In genomic region chr2:191618046-191618788, GRCh38 we compare ENCODE assay signal across 10 cellular contexts. TPM values are rescaled to one million over a fixed set of nuclear protein-coding genes. Genes with fewer than 3 reads are reported as not detected.
A peak's percentile ranks its signal among the peaks of the same experiment; 100 is the strongest.
DNase-seq lines count a peak whose midpoint lies in the region; ATAC-seq and TF ChIP-seq lines count a peak whose summit lies in the region.
"Had no signal": no experiment of that assay in that cellular context is flagged by ENCODE, and none has a peak within 500 bp of the region (broad histone marks: within the 10 kb centered on the region; RNA-seq: fewer than 3 reads in every experiment).

No MANE protein-coding gene starts in this region.

- H3K27ac Mint-ChIP-seq in Calu3 (ENCODE audit: unreplicated experiment): peak overlapping the region; percentile 82
- no peak overlapping the region for H3K27ac Mint-ChIP-seq in endothelial cell (ENCODE audit: unreplicated experiment)

- peaks cover 52% of the 10 kb centered on the region for H3K4me1 Mint-ChIP-seq in Calu3 (ENCODE audit: low read depth, unreplicated experiment)
- H3K4me1 Mint-ChIP-seq in endothelial cell (ENCODE audit: unreplicated experiment): no peaks in the 10 kb centered on the region

- H3K4me3 Mint-ChIP-seq in Calu3 (ENCODE audit: low read depth, unreplicated experiment): peak overlapping the region; percentile 8
- H3K4me3 Mint-ChIP-seq in endothelial cell (ENCODE audit: unreplicated experiment): no peak overlapping the region

- H3K27me3 Mint-ChIP-seq in Calu3 (ENCODE audit: unreplicated experiment) (no peaks in the 10 kb centered on the region), endothelial cell (ENCODE audit: unreplicated experiment) (no peaks in the 10 kb centered on the region)

- H3K36me3 Mint-ChIP-seq in Calu3 (ENCODE audit: insufficient read depth, unreplicated experiment) (no peaks in the 10 kb centered on the region), endothelial cell (ENCODE audit: low read depth, unreplicated experiment) (no peaks in the 10 kb centered on the region)

- DNase-seq in Calu3 (no peak), right cardiac atrium (no peak), ACHN (no peak), endothelial cell (ENCODE audit: low spot score) (no peak), cerebellar nuclear complex (lab: John Stamatoyannopoulos, UW) (no peak), posterior cingulate gyrus (no peak)
- DNase-seq: NCI-H345, tibial artery had no signal

- intact Hi-C loops in Calu3 (cut with micrococcal nuclease; ENCODE audit: unreplicated experiment) (no loop called here), right cardiac atrium (cut with DNase I) (no loop called here), posterior cingulate gyrus (cut with DNase I) (no loop called here)

- no peak for TF ChIP-seq CTCF in Calu3 (IDR thresholded peaks at IDR 0.05; ENCODE audit: unreplicated experiment)
- TF ChIP-seq CTCF in OCI-LY3 (IDR thresholded peaks at IDR 0.05; ENCODE audit: low read depth, low read length): no peak
- TF ChIP-seq CTCF in endothelial cell (IDR thresholded peaks at IDR 0.05; ENCODE audit: unreplicated experiment): no peak

- no peaks in the 10 kb centered on the region for H3K36me3 ChIP-seq in OCI-LY3 (replicated peaks; ENCODE audit: low read depth, low read length)
- H3K36me3 ChIP-seq: tibial artery had no signal

- peak overlapping the region; percentile 31 for H3K4me3 ChIP-seq in OCI-LY3 (ENCODE audit: low read length)
- no peak overlapping the region for H3K4me3 ChIP-seq in right cardiac atrium (ENCODE audit: low read length)
- H3K4me3 ChIP-seq: tibial artery had no signal

- 37% methylated on average over 3 of the region's 3 CpGs for WGBS in right cardiac atrium

- BruUV-seq in Calu3 (replicated peaks; lab: Mats Ljungman, UMichigan): no TSS peak

- CTCF ChIA-PET in Calu3 (lab: Charles Lee): interaction anchor here (0.9 to 1.0 kb wide), 2 partner anchors 19 to 47 kb away, joined by 3 read pairs; no protein-coding TSS in a partner anchor

- H3K27me3 ChIP-seq in OCI-LY3 (ENCODE audit: low read depth, low read length) (no peaks in the 10 kb centered on the region), right cardiac atrium (ENCODE audit: control insufficient read depth, insufficient read depth) (no peaks in the 10 kb centered on the region)
- H3K27me3 ChIP-seq: tibial artery had no signal

- H4K20me1 ChIP-seq in OCI-LY3 (ENCODE audit: insufficient read depth, low read length): no peaks in the 10 kb centered on the region

- H3K4me2 ChIP-seq in OCI-LY3 (ENCODE audit: low read length): peak overlapping the region; percentile 67

- ATAC-seq in GM19438 (IDR thresholded peaks at IDR 0.05; ENCODE audit: low read depth, unreplicated experiment) (peak; percentile 5), right cardiac atrium (peak; percentile 74 to 90)

- H3K4me1 ChIP-seq in OCI-LY3 (ENCODE audit: low read length) (peaks cover 80% of the 10 kb centered on the region), right cardiac atrium (ENCODE audit: control insufficient read depth, insufficient read depth, low read length) (no peaks in the 10 kb centered on the region)

- no peak overlapping the region for H2AFZ ChIP-seq in OCI-LY3 (ENCODE audit: low read depth, low read length)

- H3K27ac ChIP-seq in OCI-LY3 (ENCODE audit: low read length) (peak overlapping the region; percentile 93), right cardiac atrium (ENCODE audit: low read length) (no peak overlapping the region)

- H3K9me3 Mint-ChIP-seq in Calu3 (ENCODE audit: low read depth, unreplicated experiment) (no peaks in the 10 kb centered on the region), endothelial cell (ENCODE audit: unreplicated experiment) (no peaks in the 10 kb centered on the region)

- in situ Hi-C loops in ACHN (cut with HindIII; ENCODE audit: low pct_ligation_motif_present, low pct_unique_long_range_greater_than_20kb, low sequenced_read_pairs): no loop called here

- H3K79me2 ChIP-seq in OCI-LY3 (ENCODE audit: low read length): no peaks in the 10 kb centered on the region

- H3K9ac ChIP-seq in OCI-LY3 (ENCODE audit: low read length): peak overlapping the region; percentile 69

- H3K9me3 ChIP-seq in OCI-LY3 (ENCODE audit: insufficient read depth, low read length): no peaks in the 10 kb centered on the region
- no peaks in the 10 kb centered on the region for H3K9me3 ChIP-seq in right cardiac atrium (ENCODE audit: control insufficient read depth, low read length)
- H3K9me3 ChIP-seq: tibial artery had no signal

RNA-seq across cellular contexts. Expression of gene NABP1, which starts 59.7 kb away (rescaled TPM):
- total RNA-seq in Calu3 (2022) (63.9 and 71.8 TPM in 2 replicates), right cardiac atrium (10 to 100 TPM in 1 of 4 donors, 1 to 10 TPM in 3; 4.7 to 11.1 (median 8.4) TPM), endothelial cell (ENCODE audit: unreplicated experiment) (20.5 TPM)
- polyA plus RNA-seq in right cardiac atrium: 4.6 TPM
